1 cellular context compared by ENCODE assay signal in the genomic region with DNA sequence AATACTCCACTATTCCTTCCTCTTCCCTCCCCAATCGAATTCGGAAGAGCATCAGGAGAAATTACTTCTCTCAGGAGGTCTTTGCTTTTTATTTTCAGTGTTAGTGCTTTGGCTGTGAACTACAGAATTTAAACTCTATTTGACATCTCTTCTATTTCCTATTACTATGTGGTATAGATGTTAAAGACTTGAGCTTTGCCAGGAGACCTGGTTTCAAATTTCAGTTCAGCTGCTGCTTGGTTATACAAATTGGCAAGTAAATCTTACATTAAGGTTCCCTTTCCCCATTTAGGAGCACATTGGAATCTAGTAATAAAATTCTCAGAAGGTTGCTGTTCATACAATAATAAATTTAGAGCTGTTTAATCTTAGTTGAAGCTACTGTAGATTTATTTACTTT.
TF ChIP-seq lines count a peak whose summit lies in the region.

No MANE protein-coding gene starts in this region.

TF ChIP-seq in SK-N-SH, 30 proteins besides CTCF, POLR2A, EP300 and RAD21 (continued from another document):
- TF ChIP-seq, protein P1, sequence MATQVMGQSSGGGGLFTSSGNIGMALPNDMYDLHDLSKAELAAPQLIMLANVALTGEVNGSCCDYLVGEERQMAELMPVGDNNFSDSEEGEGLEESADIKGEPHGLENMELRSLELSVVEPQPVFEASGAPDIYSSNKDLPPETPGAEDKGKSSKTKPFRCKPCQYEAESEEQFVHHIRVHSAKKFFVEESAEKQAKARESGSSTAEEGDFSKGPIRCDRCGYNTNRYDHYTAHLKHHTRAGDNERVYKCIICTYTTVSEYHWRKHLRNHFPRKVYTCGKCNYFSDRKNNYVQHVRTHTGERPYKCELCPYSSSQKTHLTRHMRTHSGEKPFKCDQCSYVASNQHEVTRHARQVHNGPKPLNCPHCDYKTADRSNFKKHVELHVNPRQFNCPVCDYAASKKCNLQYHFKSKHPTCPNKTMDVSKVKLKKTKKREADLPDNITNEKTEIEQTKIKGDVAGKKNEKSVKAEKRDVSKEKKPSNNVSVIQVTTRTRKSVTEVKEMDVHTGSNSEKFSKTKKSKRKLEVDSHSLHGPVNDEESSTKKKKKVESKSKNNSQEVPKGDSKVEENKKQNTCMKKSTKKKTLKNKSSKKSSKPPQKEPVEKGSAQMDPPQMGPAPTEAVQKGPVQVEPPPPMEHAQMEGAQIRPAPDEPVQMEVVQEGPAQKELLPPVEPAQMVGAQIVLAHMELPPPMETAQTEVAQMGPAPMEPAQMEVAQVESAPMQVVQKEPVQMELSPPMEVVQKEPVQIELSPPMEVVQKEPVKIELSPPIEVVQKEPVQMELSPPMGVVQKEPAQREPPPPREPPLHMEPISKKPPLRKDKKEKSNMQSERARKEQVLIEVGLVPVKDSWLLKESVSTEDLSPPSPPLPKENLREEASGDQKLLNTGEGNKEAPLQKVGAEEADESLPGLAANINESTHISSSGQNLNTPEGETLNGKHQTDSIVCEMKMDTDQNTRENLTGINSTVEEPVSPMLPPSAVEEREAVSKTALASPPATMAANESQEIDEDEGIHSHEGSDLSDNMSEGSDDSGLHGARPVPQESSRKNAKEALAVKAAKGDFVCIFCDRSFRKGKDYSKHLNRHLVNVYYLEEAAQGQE (IDR thresholded peaks at IDR 0.05; ENCODE audit: low read depth, low read length): no peak
- TF ChIP-seq NFIC (IDR thresholded peaks at IDR 0.05; ENCODE audit: borderline replicate concordance) (no peak), GATA2 (CRISPR knock-in tag; IDR thresholded peaks at IDR 0.05) (no peak), RFX5 (IDR thresholded peaks at IDR 0.05; ENCODE audit: low read length) (no peak)
- TF ChIP-seq, protein P2, sequence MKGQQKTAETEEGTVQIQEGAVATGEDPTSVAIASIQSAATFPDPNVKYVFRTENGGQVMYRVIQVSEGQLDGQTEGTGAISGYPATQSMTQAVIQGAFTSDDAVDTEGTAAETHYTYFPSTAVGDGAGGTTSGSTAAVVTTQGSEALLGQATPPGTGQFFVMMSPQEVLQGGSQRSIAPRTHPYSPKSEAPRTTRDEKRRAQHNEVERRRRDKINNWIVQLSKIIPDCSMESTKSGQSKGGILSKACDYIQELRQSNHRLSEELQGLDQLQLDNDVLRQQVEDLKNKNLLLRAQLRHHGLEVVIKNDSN (IDR thresholded peaks at IDR 0.05; ENCODE audit: borderline replicate concordance, low read depth): no peak
- TF ChIP-seq, protein P3, sequence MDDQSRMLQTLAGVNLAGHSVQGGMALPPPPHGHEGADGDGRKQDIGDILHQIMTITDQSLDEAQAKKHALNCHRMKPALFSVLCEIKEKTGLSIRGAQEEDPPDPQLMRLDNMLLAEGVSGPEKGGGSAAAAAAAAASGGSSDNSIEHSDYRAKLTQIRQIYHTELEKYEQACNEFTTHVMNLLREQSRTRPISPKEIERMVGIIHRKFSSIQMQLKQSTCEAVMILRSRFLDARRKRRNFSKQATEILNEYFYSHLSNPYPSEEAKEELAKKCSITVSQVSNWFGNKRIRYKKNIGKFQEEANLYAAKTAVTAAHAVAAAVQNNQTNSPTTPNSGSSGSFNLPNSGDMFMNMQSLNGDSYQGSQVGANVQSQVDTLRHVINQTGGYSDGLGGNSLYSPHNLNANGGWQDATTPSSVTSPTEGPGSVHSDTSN (IDR thresholded peaks at IDR 0.05): peak; percentile 11; the same call in 1 of the 2 replicates
- TF ChIP-seq, protein P4, sequence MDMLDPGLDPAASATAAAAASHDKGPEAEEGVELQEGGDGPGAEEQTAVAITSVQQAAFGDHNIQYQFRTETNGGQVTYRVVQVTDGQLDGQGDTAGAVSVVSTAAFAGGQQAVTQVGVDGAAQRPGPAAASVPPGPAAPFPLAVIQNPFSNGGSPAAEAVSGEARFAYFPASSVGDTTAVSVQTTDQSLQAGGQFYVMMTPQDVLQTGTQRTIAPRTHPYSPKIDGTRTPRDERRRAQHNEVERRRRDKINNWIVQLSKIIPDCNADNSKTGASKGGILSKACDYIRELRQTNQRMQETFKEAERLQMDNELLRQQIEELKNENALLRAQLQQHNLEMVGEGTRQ (IDR thresholded peaks at IDR 0.05; ENCODE audit: borderline replicate concordance, low read depth, low read length): no peak
- TF ChIP-seq, protein P5, sequence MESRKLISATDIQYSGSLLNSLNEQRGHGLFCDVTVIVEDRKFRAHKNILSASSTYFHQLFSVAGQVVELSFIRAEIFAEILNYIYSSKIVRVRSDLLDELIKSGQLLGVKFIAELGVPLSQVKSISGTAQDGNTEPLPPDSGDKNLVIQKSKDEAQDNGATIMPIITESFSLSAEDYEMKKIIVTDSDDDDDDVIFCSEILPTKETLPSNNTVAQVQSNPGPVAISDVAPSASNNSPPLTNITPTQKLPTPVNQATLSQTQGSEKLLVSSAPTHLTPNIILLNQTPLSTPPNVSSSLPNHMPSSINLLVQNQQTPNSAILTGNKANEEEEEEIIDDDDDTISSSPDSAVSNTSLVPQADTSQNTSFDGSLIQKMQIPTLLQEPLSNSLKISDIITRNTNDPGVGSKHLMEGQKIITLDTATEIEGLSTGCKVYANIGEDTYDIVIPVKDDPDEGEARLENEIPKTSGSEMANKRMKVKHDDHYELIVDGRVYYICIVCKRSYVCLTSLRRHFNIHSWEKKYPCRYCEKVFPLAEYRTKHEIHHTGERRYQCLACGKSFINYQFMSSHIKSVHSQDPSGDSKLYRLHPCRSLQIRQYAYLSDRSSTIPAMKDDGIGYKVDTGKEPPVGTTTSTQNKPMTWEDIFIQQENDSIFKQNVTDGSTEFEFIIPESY (IDR thresholded peaks at IDR 0.05; ENCODE audit: borderline replicate concordance, low read depth): no peak
TF ChIP-seq in SK-N-SH: peak in this region for 2.
